21 cellular contexts compared by ENCODE assay signal in the genomic region with DNA sequence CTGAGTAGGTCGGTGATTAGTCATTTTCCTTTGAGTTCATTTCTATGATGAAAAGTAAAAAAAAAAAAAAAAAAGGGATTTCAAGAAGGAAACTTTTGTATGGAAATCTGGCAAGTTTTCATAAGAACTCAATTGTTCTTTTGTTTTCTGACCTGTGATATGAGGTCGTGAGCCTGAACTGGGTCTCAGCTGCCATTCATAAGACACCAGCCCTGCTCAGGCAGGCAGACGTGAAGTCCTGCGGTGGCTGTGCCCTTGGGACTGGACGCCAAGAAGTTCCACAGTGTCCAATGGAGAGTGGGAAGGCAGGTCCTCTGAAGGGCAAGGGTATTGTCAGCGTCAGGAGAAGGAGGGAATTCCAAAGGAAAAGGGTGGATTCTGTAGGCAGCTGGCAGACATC.
DNase-seq lines count a peak whose midpoint lies in the region; ATAC-seq and FAIRE-seq lines count a peak whose summit lies in the region.
"Had no signal": no experiment of that assay in that cellular context is flagged by ENCODE, and none has a peak within 500 bp of the region (broad histone marks: within the 10 kb centered on the region; RNA-seq: fewer than 3 reads in every experiment).

No MANE protein-coding gene starts in this region.

- WGBS in right cardiac atrium = 51% methylated on average over 6 of the region's 6 CpGs
- WGBS in small intestine, 3 donors = 75 to 83% (median 78%) methylated on average over 6 of the region's 6 CpGs

- no peak overlapping the region for H3K4me3 Mint-ChIP-seq in activated CD8-positive, alpha-beta T cell treated with anti-CD3 and anti-CD28 coated beads, Interleukin-2, amount 10 ng/mL, durations not matched to agents 7 days and 5 days
- H3K4me3 Mint-ChIP-seq: dendritic cell treated with granulocyte-macrophage colony-stimulating factor and Interleukin-4, amounts not matched to agents 40 ng/mL and 50 ng/mL, for 4 days; mesothelial cell of epicardium; natural killer cell treated with Interleukin-12 subunit alpha and Interleukin-12 subunit beta and Interleukin-15 and Interleukin-18, amount 100 ng/mL, for 72 hours had no signal

- ATAC-seq in right cardiac atrium (peak; percentile 12 to 59), Right ventricle myocardium inferior (no peak)
- no peak for ATAC-seq in activated CD8-positive, alpha-beta T cell treated with anti-CD3 and anti-CD28 coated beads, Interleukin-2, amount 10 ng/mL, durations not matched to agents 7 days and 5 days
- ATAC-seq: natural killer cell treated with Interleukin-12 subunit alpha and Interleukin-12 subunit beta and Interleukin-15 and Interleukin-18, amount 100 ng/mL, for 72 hours had no signal

- H3K36me3 ChIP-seq in small intestine (ENCODE audit: control insufficient read depth in 2 of 2, insufficient read depth in 2 of 2, low read length in 2 of 2) = no peaks in the 10 kb centered on the region
- H3K36me3 ChIP-seq: cardiac muscle cell, Peyer's patch, sigmoid colon, SJSA1, WERI-Rb-1 had no signal

- peaks cover 5% of the 10 kb centered on the region for H3K9me3 Mint-ChIP-seq in activated CD8-positive, alpha-beta T cell treated with anti-CD3 and anti-CD28 coated beads, Interleukin-2, amount 10 ng/mL, durations not matched to agents 7 days and 5 days (ENCODE audit: insufficient read depth)
- H3K9me3 Mint-ChIP-seq: natural killer cell treated with Interleukin-12 subunit alpha and Interleukin-12 subunit beta and Interleukin-15 and Interleukin-18, amount 100 ng/mL, for 72 hours had no signal

- H3K4me1 ChIP-seq in right cardiac atrium (ENCODE audit: control insufficient read depth, insufficient read depth, low read length) (peaks cover 2% of the 10 kb centered on the region), small intestine (ENCODE audit: control insufficient read depth in 2 of 2, insufficient read depth in 1 of 2, low read depth in 1 of 2, low read length in 1 of 2) (no peaks in the 10 kb centered on the region)
- H3K4me1 ChIP-seq: parathyroid adenoma, Peyer's patch, sigmoid colon, SJSA1 had no signal

- H3K27me3 Mint-ChIP-seq in activated CD8-positive, alpha-beta T cell treated with anti-CD3 and anti-CD28 coated beads, Interleukin-2, amount 10 ng/mL, durations not matched to agents 7 days and 5 days (ENCODE audit: low read depth) = no peaks in the 10 kb centered on the region
- H3K27me3 Mint-ChIP-seq: dendritic cell treated with granulocyte-macrophage colony-stimulating factor and Interleukin-4, amounts not matched to agents 40 ng/mL and 50 ng/mL, for 4 days had no signal

- H3K9me3 ChIP-seq in right cardiac atrium (ENCODE audit: control insufficient read depth, low read length) (no peaks in the 10 kb centered on the region), small intestine (ENCODE audit: control insufficient read depth, low read depth) (no peaks in the 10 kb centered on the region)
- H3K9me3 ChIP-seq: Peyer's patch, sigmoid colon, SJSA1 had no signal

- H3K27me3 ChIP-seq in right cardiac atrium (ENCODE audit: control insufficient read depth, insufficient read depth) (no peaks in the 10 kb centered on the region), small intestine (ENCODE audit: control insufficient read depth in 2 of 2, insufficient read depth in 2 of 2, low read length in 2 of 2) (no peaks in the 10 kb centered on the region)
- H3K27me3 ChIP-seq: cardiac muscle cell, Peyer's patch, sigmoid colon, SJSA1 had no signal

- DNase-seq in right cardiac atrium (no peak), Right ventricle myocardium inferior (ENCODE audit: missing footprints) (no peak), islet precursor cell (peak; percentile 16), OCI-M2 (lab: John Stamatoyannopoulos, UW; ENCODE audit: unreplicated experiment) (no peak), small intestine (no peak)
- DNase-seq in activated CD8-positive, alpha-beta T cell treated with anti-CD3 and anti-CD28 coated beads, Interleukin-2, amount 10 ng/mL, durations not matched to agents 7 days and 5 days = no peak
- no peak for DNase-seq in effector CD8-positive, alpha-beta T cell (lab: John Stamatoyannopoulos, UW)
- DNase-seq: DND-41, HCEC 1CT, MM.1S, NCI-H1436, Peyer's patch, sigmoid colon, WERI-Rb-1 had no signal

- peaks cover 59% of the 10 kb centered on the region for H3K4me1 Mint-ChIP-seq in activated CD8-positive, alpha-beta T cell treated with anti-CD3 and anti-CD28 coated beads, Interleukin-2, amount 10 ng/mL, durations not matched to agents 7 days and 5 days (ENCODE audit: low read depth)
- H3K4me1 Mint-ChIP-seq: mesothelial cell of epicardium had no signal

- intact Hi-C loops in right cardiac atrium (cut with DNase I) (no loop called here), Right ventricle myocardium inferior (cut with DNase I) (no loop called here)

- H3K27ac Mint-ChIP-seq in activated CD8-positive, alpha-beta T cell treated with anti-CD3 and anti-CD28 coated beads, Interleukin-2, amount 10 ng/mL, durations not matched to agents 7 days and 5 days = peak overlapping the region; percentile 91
- H3K27ac Mint-ChIP-seq: dendritic cell treated with granulocyte-macrophage colony-stimulating factor and Interleukin-4, amounts not matched to agents 40 ng/mL and 50 ng/mL, for 4 days; mesothelial cell of epicardium had no signal

- H3K36me3 Mint-ChIP-seq in activated CD8-positive, alpha-beta T cell treated with anti-CD3 and anti-CD28 coated beads, Interleukin-2, amount 10 ng/mL, durations not matched to agents 7 days and 5 days (ENCODE audit: low read depth) = peaks cover 30% of the 10 kb centered on the region
- H3K36me3 Mint-ChIP-seq: mesothelial cell of epicardium; natural killer cell treated with Interleukin-12 subunit alpha and Interleukin-12 subunit beta and Interleukin-15 and Interleukin-18, amount 100 ng/mL, for 72 hours had no signal

- H3K27ac ChIP-seq in right cardiac atrium (ENCODE audit: low read length) = no peak overlapping the region
- H3K27ac ChIP-seq in small intestine (ENCODE audit: low read depth in 1 of 2, low read length in 1 of 2) = no peak overlapping the region
- H3K27ac ChIP-seq: cardiac muscle cell, parathyroid adenoma, sigmoid colon, SJSA1, WERI-Rb-1 had no signal

- POLR2A ChIA-PET in activated CD8-positive, alpha-beta T cell treated with anti-CD3 and anti-CD28 coated beads, Interleukin-2, amount 10 ng/mL, durations not matched to agents 7 days and 5 days (lab: Charles Lee) = interaction anchor here (1.0 to 1.2 kb wide), 2 partner anchors 14 to 140 kb away, joined by 3 read pairs; no protein-coding TSS in a partner anchor

- H3K4me3 ChIP-seq in right cardiac atrium (ENCODE audit: low read length) (no peak overlapping the region), small intestine (ENCODE audit: low read depth in 1 of 2, low read length in 2 of 2) (no peak overlapping the region)
- H3K4me3 ChIP-seq: cardiac muscle cell, Peyer's patch, sigmoid colon, SJSA1 had no signal

- no peak for FAIRE-seq in small intestine (lab: Jason Lieb, UNC)
- FAIRE-seq: GM12892 had no signal

- CTCF ChIA-PET in activated CD8-positive, alpha-beta T cell treated with anti-CD3 and anti-CD28 coated beads, Interleukin-2, amount 10 ng/mL, durations not matched to agents 7 days and 5 days (lab: Charles Lee) = interaction anchor here (1.1 to 3.3 kb wide), 3 partner anchors 9 to 157 kb away, joined by 3 to 14 read pairs (median 9); no protein-coding TSS in a partner anchor

Comparison
In these comparisons a context has a peak if more than half of its experiments do, and no peak if none do; other contexts are left out.
1. ATAC-seq: peak in right cardiac atrium (2 of 2); none in Right ventricle myocardium inferior (single experiment) and activated CD8-positive, alpha-beta T cell treated with anti-CD3 and anti-CD28 coated beads, Interleukin-2, amount 10 ng/mL, durations not matched to agents 7 days and 5 days (single experiment).